2 cellular contexts compared by ENCODE assay signal in genomic region chr17:2002767-2003329, GRCh38.
A peak's percentile ranks its signal among the peaks of the same experiment; 100 is the strongest.
TF ChIP-seq lines count a peak whose summit lies in the region.

No MANE protein-coding gene starts in this region.

TF ChIP-seq in liver, 16 proteins besides CTCF, POLR2A, EP300 and RAD21:
- TF ChIP-seq HNF4A (conservative IDR thresholded peaks at IDR 0.05) (peak in 1 of 2 donors; percentile 7), GABPA (IDR thresholded peaks at IDR 0.05 in 1 of 2, conservative IDR thresholded peaks at IDR 0.05 in 1 of 2) (no peak), FOXA2 (IDR thresholded peaks at IDR 0.05) (no peak), RXRA (IDR thresholded peaks at IDR 0.05) (peak in 1 of 2 donors; percentile 28)
- TF ChIP-seq, protein P1, sequence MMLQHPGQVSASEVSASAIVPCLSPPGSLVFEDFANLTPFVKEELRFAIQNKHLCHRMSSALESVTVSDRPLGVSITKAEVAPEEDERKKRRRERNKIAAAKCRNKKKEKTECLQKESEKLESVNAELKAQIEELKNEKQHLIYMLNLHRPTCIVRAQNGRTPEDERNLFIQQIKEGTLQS (IDR thresholded peaks at IDR 0.05), result no peak

TF ChIP-seq in HepG2, 621 proteins besides CTCF, POLR2A, EP300 and RAD21:
- TF ChIP-seq GFI1 (CRISPR knock-in tag; IDR thresholded peaks at IDR 0.05; ENCODE audit: borderline replicate concordance), result no peak
- no peak for TF ChIP-seq REPIN1 (CRISPR knock-in tag; IDR thresholded peaks at IDR 0.05; ENCODE audit: borderline replicate concordance, low read depth)
- no peak for TF ChIP-seq KLF13 (CRISPR knock-in tag; IDR thresholded peaks at IDR 0.05)
- TF ChIP-seq ZNF768 (CRISPR knock-in tag; IDR thresholded peaks at IDR 0.05), result no peak
- TF ChIP-seq, protein P2, sequence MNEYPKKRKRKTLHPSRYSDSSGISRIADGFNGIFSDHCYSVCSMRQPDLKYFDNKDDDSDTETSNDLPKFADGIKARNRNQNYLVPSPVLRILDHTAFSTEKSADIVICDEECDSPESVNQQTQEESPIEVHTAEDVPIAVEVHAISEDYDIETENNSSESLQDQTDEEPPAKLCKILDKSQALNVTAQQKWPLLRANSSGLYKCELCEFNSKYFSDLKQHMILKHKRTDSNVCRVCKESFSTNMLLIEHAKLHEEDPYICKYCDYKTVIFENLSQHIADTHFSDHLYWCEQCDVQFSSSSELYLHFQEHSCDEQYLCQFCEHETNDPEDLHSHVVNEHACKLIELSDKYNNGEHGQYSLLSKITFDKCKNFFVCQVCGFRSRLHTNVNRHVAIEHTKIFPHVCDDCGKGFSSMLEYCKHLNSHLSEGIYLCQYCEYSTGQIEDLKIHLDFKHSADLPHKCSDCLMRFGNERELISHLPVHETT (CRISPR knock-in tag; conservative IDR thresholded peaks at IDR 0.05), result no peak
- no peak for TF ChIP-seq ZNF616 (CRISPR knock-in tag; IDR thresholded peaks at IDR 0.05; ENCODE audit: low read depth)
- TF ChIP-seq MBNL3 (CRISPR knock-in tag; conservative IDR thresholded peaks at IDR 0.05), result no peak
- TF ChIP-seq FOXC1 (CRISPR knock-in tag; IDR thresholded peaks at IDR 0.05; ENCODE audit: borderline replicate concordance), result no peak
- TF ChIP-seq RORA (CRISPR knock-in tag; IDR thresholded peaks at IDR 0.05), result no peak
- no peak for TF ChIP-seq ZNF280D (CRISPR knock-in tag; IDR thresholded peaks at IDR 0.05)
- TF ChIP-seq ZFP90 (CRISPR knock-in tag; IDR thresholded peaks at IDR 0.05; ENCODE audit: borderline replicate concordance), result no peak
- TF ChIP-seq, protein P3, sequence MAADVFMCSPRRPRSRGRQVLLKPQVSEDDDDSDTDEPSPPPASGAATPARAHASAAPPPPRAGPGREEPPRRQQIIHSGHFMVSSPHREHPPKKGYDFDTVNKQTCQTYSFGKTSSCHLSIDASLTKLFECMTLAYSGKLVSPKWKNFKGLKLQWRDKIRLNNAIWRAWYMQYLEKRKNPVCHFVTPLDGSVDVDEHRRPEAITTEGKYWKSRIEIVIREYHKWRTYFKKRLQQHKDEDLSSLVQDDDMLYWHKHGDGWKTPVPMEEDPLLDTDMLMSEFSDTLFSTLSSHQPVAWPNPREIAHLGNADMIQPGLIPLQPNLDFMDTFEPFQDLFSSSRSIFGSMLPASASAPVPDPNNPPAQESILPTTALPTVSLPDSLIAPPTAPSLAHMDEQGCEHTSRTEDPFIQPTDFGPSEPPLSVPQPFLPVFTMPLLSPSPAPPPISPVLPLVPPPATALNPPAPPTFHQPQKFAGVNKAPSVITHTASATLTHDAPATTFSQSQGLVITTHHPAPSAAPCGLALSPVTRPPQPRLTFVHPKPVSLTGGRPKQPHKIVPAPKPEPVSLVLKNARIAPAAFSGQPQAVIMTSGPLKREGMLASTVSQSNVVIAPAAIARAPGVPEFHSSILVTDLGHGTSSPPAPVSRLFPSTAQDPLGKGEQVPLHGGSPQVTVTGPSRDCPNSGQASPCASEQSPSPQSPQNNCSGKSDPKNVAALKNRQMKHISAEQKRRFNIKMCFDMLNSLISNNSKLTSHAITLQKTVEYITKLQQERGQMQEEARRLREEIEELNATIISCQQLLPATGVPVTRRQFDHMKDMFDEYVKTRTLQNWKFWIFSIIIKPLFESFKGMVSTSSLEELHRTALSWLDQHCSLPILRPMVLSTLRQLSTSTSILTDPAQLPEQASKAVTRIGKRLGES (CRISPR knock-in tag; IDR thresholded peaks at IDR 0.05; ENCODE audit: borderline replicate concordance), result no peak
- TF ChIP-seq PRDM4 (CRISPR knock-in tag; IDR thresholded peaks at IDR 0.05; ENCODE audit: borderline replicate concordance), result no peak
- TF ChIP-seq ZC3H4 (CRISPR knock-in tag; IDR thresholded peaks at IDR 0.05; ENCODE audit: borderline replicate concordance), result no peak
- no peak for TF ChIP-seq ZNF747 (CRISPR knock-in tag; IDR thresholded peaks at IDR 0.05; ENCODE audit: borderline replicate concordance)
- TF ChIP-seq ZNF615 (CRISPR knock-in tag; IDR thresholded peaks at IDR 0.05; ENCODE audit: borderline replicate concordance), result no peak
- TF ChIP-seq ZNF333 (CRISPR knock-in tag; IDR thresholded peaks at IDR 0.05; ENCODE audit: borderline replicate concordance), result no peak
- no peak for TF ChIP-seq EEA1 (CRISPR knock-in tag; IDR thresholded peaks at IDR 0.05; ENCODE audit: borderline replicate concordance)
- TF ChIP-seq EZH2 (conservative IDR thresholded peaks at IDR 0.05; ENCODE audit: low read depth, low read length), result no peak
- TF ChIP-seq ZBTB46 (CRISPR knock-in tag; IDR thresholded peaks at IDR 0.05; ENCODE audit: borderline replicate concordance), result no peak
